Comparison of ENCODE assay signal across 20 cellular contexts in the genomic region with DNA sequence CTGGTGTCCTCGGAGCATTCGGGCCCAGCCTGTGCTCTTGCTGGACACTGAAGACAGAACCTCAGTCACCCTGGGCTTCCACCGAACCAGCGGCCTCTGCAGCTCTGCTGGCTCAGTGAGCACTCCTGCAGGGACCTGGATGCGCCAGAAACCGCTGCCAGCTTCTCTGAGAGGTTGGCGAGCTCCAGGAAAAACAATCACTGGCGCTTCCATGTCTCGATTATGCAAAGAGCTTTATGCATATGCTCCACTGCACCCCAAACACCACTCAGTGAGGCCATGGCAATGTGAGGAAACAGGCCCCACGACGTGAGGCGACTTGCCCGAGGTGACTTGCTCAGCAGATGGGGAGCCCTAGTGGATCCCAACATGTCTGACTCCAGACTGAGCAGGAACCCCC. TPM values are rescaled to one million over a fixed set of nuclear protein-coding genes. Genes with fewer than 3 reads are reported as not detected.
DNase-seq lines count a peak whose midpoint lies in the region; ATAC-seq and TF ChIP-seq lines count a peak whose summit lies in the region.
"Had no signal": no experiment of that assay in that cellular context is flagged by ENCODE, and none has a peak within 500 bp of the region (broad histone marks: within the 10 kb centered on the region; RNA-seq: fewer than 3 reads in every experiment).

No MANE protein-coding gene starts in this region.

- WGBS in IMR-90 (ENCODE audit: extremely low coverage in 2 of 2, insufficient read length in 1 of 2), 2 experiments, result 74% methylated on average over 4 of the region's 13 CpGs; no CpG with 5 or more reads in 1 of the 2 experiments
- 93% methylated on average over 13 of the region's 13 CpGs for WGBS in mesenchymal stem cell

- no peaks in the 10 kb centered on the region for H3K9me1 ChIP-seq in IMR-90 (ENCODE audit: insufficient read depth, low read length)

- no peak overlapping the region for H3K14ac ChIP-seq in IMR-90 (replicated peaks; ENCODE audit: low read depth, low read length)
- no peak overlapping the region for H3K14ac ChIP-seq in mesenchymal stem cell (ENCODE audit: low read length in 2 of 2)

- no peak overlapping the region for H2BK20ac ChIP-seq in IMR-90 (ENCODE audit: low read depth, low read length)

- no peak overlapping the region for H3K27ac Mint-ChIP-seq in activated CD4-positive, alpha-beta T cell treated with anti-CD3 and anti-CD28 coated beads, Interleukin-2, amount 10 ng/mL, durations not matched to agents 24 days and 14 days
- H3K27ac Mint-ChIP-seq: CD14-positive monocyte; CD8-positive, alpha-beta T cell; GM23338 had no signal

- H4K91ac ChIP-seq in IMR-90 (ENCODE audit: insufficient read depth, low read depth, low read length) (no peak overlapping the region), mesenchymal stem cell (ENCODE audit: low read length) (no peak overlapping the region)

- H2BK12ac ChIP-seq in mesenchymal stem cell (ENCODE audit: low read length in 2 of 2), result no peak overlapping the region

- H3K27me3 Mint-ChIP-seq in activated CD4-positive, alpha-beta T cell treated with anti-CD3 and anti-CD28 coated beads, Interleukin-2, amount 10 ng/mL, durations not matched to agents 24 days and 14 days, result peaks cover 19% of the 10 kb centered on the region

- H3K4me3 ChIP-seq in IMR-90 (ENCODE audit: insufficient read depth, low read depth, low read length) (no peak overlapping the region), mesenchymal stem cell (ENCODE audit: insufficient read depth in 1 of 2, low read depth in 1 of 2, low read length in 2 of 2) (no peak overlapping the region)
- H3K4me3 ChIP-seq: GM12878, GM23338 had no signal

- in situ Hi-C loops in IMR-90 (cut with MboI; ENCODE audit: low sequenced_read_pairs), result no loop called here

- H3K9me3 ChIP-seq in IMR-90 (ENCODE audit: control insufficient read depth, insufficient read depth, low read length) (no peaks in the 10 kb centered on the region), mesenchymal stem cell (ENCODE audit: control insufficient read depth, low read length) (no peaks in the 10 kb centered on the region)

- peak overlapping the region; percentile 29 for H2AFZ ChIP-seq in IMR-90 (replicated peaks; ENCODE audit: low read length, poor library complexity)
- H2AFZ ChIP-seq in mesenchymal stem cell (ENCODE audit: low read depth, low read length), result no peak overlapping the region
- H2AFZ ChIP-seq: GM23338 had no signal

- POLR2A ChIA-PET in IMR-90 (lab: Charles Lee; ENCODE audit: unreplicated experiment), result no interaction called here

- H2BK5ac ChIP-seq in IMR-90 (ENCODE audit: low read depth, low read length, poor library complexity, severe bottlenecking) (no peak overlapping the region), mesenchymal stem cell (ENCODE audit: low read depth, low read length, poor library complexity, severe bottlenecking) (no peak overlapping the region)

- no peak for TF ChIP-seq CTCF in IMR-90 (conservative IDR thresholded peaks at IDR 0.05; ENCODE audit: low read depth, low read length)
- TF ChIP-seq CTCF in omental fat pad (IDR thresholded peaks at IDR 0.05), result no peak

- H2BK120ac ChIP-seq in IMR-90 (ENCODE audit: low read depth, low read length) (no peak overlapping the region), mesenchymal stem cell (ENCODE audit: low read depth, low read length) (no peak overlapping the region)

- CTCF ChIA-PET in IMR-90 (lab: Yijun Ruan, JAX), result interaction anchor here (1.0 kb wide), 1 partner anchor 9 kb away, joined by 3 read pairs; no protein-coding TSS in a partner anchor

- DNase-seq in DMS 273 (lab: John Stamatoyannopoulos, UW; ENCODE audit: unreplicated experiment), result peak; percentile 45
- no peak for DNase-seq in DMS 273 treated with DMSO at 0.1 percent for 48 hours (lab: John Stamatoyannopoulos, UW)
- no peak for DNase-seq in IMR-90
- peak; percentile 44 to 79 for DNase-seq in NCI-H446 (lab: John Stamatoyannopoulos, UW)
- no peak for DNase-seq in mesenchymal stem cell
- DNase-seq in omental fat pad (ENCODE audit: low spot score), result no peak
- DNase-seq in activated CD4-positive, alpha-beta T cell treated with anti-CD3 and anti-CD28 coated beads, Interleukin-2, amount 10 ng/mL, durations not matched to agents 24 days and 14 days, result no peak
- no peak for DNase-seq in activated CD4-positive, alpha-beta T cell treated with anti-CD3 and anti-CD28 coated beads, Interleukin-2, amount 50 U/mL, for 48 hours
- DNase-seq: CD8-positive, alpha-beta T cell; COR-L47; DMS53; H7 had no signal

- no TSS peak for BruUV-seq in IMR-90 (replicated peaks; lab: Mats Ljungman, UMichigan)

- H3K36me3 ChIP-seq in IMR-90 (ENCODE audit: control insufficient read depth, insufficient read depth, low read length) (no peaks in the 10 kb centered on the region), mesenchymal stem cell (ENCODE audit: control insufficient read depth in 1 of 2, insufficient read depth in 2 of 2, low read depth in 1 of 2, low read length in 2 of 2) (no peaks in the 10 kb centered on the region)

- no peaks in the 10 kb centered on the region for H3K9me3 Mint-ChIP-seq in activated CD4-positive, alpha-beta T cell treated with anti-CD3 and anti-CD28 coated beads, Interleukin-2, amount 10 ng/mL, durations not matched to agents 24 days and 14 days
- H3K9me3 Mint-ChIP-seq: CD8-positive, alpha-beta T cell; GM23338 had no signal

- H4K20me1 ChIP-seq in IMR-90 (ENCODE audit: insufficient read depth, low read length), result no peaks in the 10 kb centered on the region

- H2AK5ac ChIP-seq in IMR-90 (ENCODE audit: low read depth, low read length) (no peak overlapping the region), mesenchymal stem cell (ENCODE audit: low read length, severe bottlenecking) (no peak overlapping the region)

- H4K8ac ChIP-seq in IMR-90 (ENCODE audit: low read depth in 2 of 2, low read length in 2 of 2), result no peak overlapping the region
- H4K8ac ChIP-seq in mesenchymal stem cell (ENCODE audit: low read length), result no peak overlapping the region

- no peak overlapping the region for H2AK9ac ChIP-seq in IMR-90 (replicated peaks; ENCODE audit: low read depth, low read length, poor library complexity)

- ATAC-seq in IMR-90 (ENCODE audit: low read depth) (no peak), omental fat pad (ENCODE audit: low FRiP score) (no peak)
- ATAC-seq: CD8-positive, alpha-beta T cell; GM12878; GM23338 had no signal

- H3K4me1 Mint-ChIP-seq in activated CD4-positive, alpha-beta T cell treated with anti-CD3 and anti-CD28 coated beads, Interleukin-2, amount 10 ng/mL, durations not matched to agents 24 days and 14 days, result no peaks in the 10 kb centered on the region
- H3K4me1 Mint-ChIP-seq: CD14-positive monocyte, GM23338 had no signal

- no peak for TF ChIP-seq RAD21 in IMR-90 (IDR thresholded peaks at IDR 0.05; ENCODE audit: low read length)

- H4K5ac ChIP-seq in IMR-90 (ENCODE audit: low read depth, low read length), result no peak overlapping the region

- H3K4me1 ChIP-seq in IMR-90 (ENCODE audit: control insufficient read depth, insufficient read depth, low read length), result no peaks in the 10 kb centered on the region
- no peaks in the 10 kb centered on the region for H3K4me1 ChIP-seq in mesenchymal stem cell (ENCODE audit: control insufficient read depth, insufficient read depth, low read depth, low read length)

- TF ChIP-seq POLR2A in IMR-90 (IDR thresholded peaks at IDR 0.05; ENCODE audit: low read depth, low read length), result no peak

- no peak overlapping the region for H2BK15ac ChIP-seq in IMR-90 (ENCODE audit: low read depth, low read length)
- peak overlapping the region; percentile 85 for H2BK15ac ChIP-seq in mesenchymal stem cell (ENCODE audit: low read depth, poor library complexity, severe bottlenecking)

- H3K23ac ChIP-seq in IMR-90 (ENCODE audit: low read depth, low read length) (no peak overlapping the region), mesenchymal stem cell (ENCODE audit: low read length in 2 of 2) (no peak overlapping the region)

- dilution Hi-C loops in IMR-90 (cut with HindIII; ENCODE audit: low sequenced_read_pairs, unreplicated experiment), result no loop called here

- H3K4ac ChIP-seq in IMR-90 (ENCODE audit: low read depth, low read length), result no peak overlapping the region
- no peak overlapping the region for H3K4ac ChIP-seq in mesenchymal stem cell (ENCODE audit: low read depth in 1 of 2, low read length in 2 of 2)

- intact Hi-C loops in IMR-90 (cut with micrococcal nuclease), result no loop called here
- intact Hi-C loops in activated CD4-positive, alpha-beta T cell treated with anti-CD3 and anti-CD28 coated beads, Interleukin-2, amount 10 ng/mL, durations not matched to agents 24 days and 14 days (cut with micrococcal nuclease), result no loop called here

- H3K9ac ChIP-seq in IMR-90 (ENCODE audit: low read depth, low read length) (no peak overlapping the region), mesenchymal stem cell (ENCODE audit: low read length) (no peak overlapping the region)

- H3K79me1 ChIP-seq in IMR-90 (ENCODE audit: low read depth in 1 of 2, low read length in 2 of 2) (no peaks in the 10 kb centered on the region), mesenchymal stem cell (replicated peaks; ENCODE audit: low read length, poor library complexity, severe bottlenecking) (no peaks in the 10 kb centered on the region)

- H3K4me2 ChIP-seq in IMR-90 (ENCODE audit: low read depth, low read length) (no peak overlapping the region), mesenchymal stem cell (ENCODE audit: low read length, poor library complexity, severe bottlenecking) (no peak overlapping the region)
- H3K4me2 ChIP-seq: GM23338 had no signal

- H3K36me3 Mint-ChIP-seq in activated CD4-positive, alpha-beta T cell treated with anti-CD3 and anti-CD28 coated beads, Interleukin-2, amount 10 ng/mL, durations not matched to agents 24 days and 14 days (ENCODE audit: low read depth), result no peaks in the 10 kb centered on the region
- H3K36me3 Mint-ChIP-seq: CD14-positive monocyte; CD8-positive, alpha-beta T cell had no signal

- H3K27me3 ChIP-seq in IMR-90 (ENCODE audit: control insufficient read depth, insufficient read depth, low read length), result peaks cover 27% of the 10 kb centered on the region; the same call in 1 of the 2 replicates
- peaks cover 16 to 39% of the 10 kb centered on the region in 2 experiments for H3K27me3 ChIP-seq in mesenchymal stem cell (ENCODE audit: control insufficient read depth in 1 of 2, insufficient read depth in 1 of 2, low read length in 2 of 2)

- no peak overlapping the region for H3K27ac ChIP-seq in IMR-90 (ENCODE audit: insufficient read depth, low read length)
- no peak overlapping the region for H3K27ac ChIP-seq in mesenchymal stem cell (ENCODE audit: low read length, poor library complexity, severe bottlenecking)
- H3K27ac ChIP-seq: 22Rv1, HL-60 had no signal

- no peak overlapping the region for H3K56ac ChIP-seq in IMR-90 (ENCODE audit: extremely low read depth, insufficient read depth, low read length)

- no peak overlapping the region for H3K4me3 Mint-ChIP-seq in activated CD4-positive, alpha-beta T cell treated with anti-CD3 and anti-CD28 coated beads, Interleukin-2, amount 10 ng/mL, durations not matched to agents 24 days and 14 days
- H3K4me3 Mint-ChIP-seq: CD14-positive monocyte; CD8-positive, alpha-beta T cell; GM23338 had no signal

- H3K18ac ChIP-seq in IMR-90 (ENCODE audit: low read depth, low read length), result no peak overlapping the region
- H3K18ac ChIP-seq in mesenchymal stem cell (ENCODE audit: low read depth in 1 of 2, low read length in 2 of 2), result no peak overlapping the region

RNA-seq across cellular contexts. Expression of gene PRDM12, which starts 11.0 kb away (rescaled TPM):
- total RNA-seq in IMR-90 (2012; rRNA removed), result not detected in 2 replicates
- polyA plus RNA-seq in IMR-90 (2012; rRNA removed), result not detected in 2 replicates
- polyA plus RNA-seq in IMR-90 (2012; cell fraction: cytosol; rRNA removed), result 0.01 and 0.04 TPM in 2 replicates
- polyA plus RNA-seq in IMR-90 (2012; cell fraction: nucleus; rRNA removed; ENCODE audit: low replicate concordance), result 0.02 TPM in 2 replicates
- polyA plus RNA-seq in mesenchymal stem cell (2013, experiment 1 of 2), result 0.03 TPM
- 0.04 TPM for polyA plus RNA-seq in mesenchymal stem cell (2013, experiment 2 of 2)
- total RNA-seq in omental fat pad, result not detected
- 0.21 and 0.28 TPM in 2 replicates for total RNA-seq in activated CD4-positive, alpha-beta T cell treated with anti-CD3 and anti-CD28 coated beads, Interleukin-2, amount 10 ng/mL, durations not matched to agents 24 days and 14 days
- total RNA-seq: A673; CD8-positive, alpha-beta T cell; G401; GM12878; GM23338 had no signal
- polyA plus RNA-seq: BJ, CD14-positive monocyte, GM12878 had no signal

RNA-seq across cellular contexts. Expression of gene EXOSC2, which starts 18.2 kb away (rescaled TPM):
- total RNA-seq in IMR-90 (2012; rRNA removed) (47.5 and 48.6 TPM in 2 replicates), omental fat pad (10 to 100 TPM; 16.9 to 46.6 (median 22.6) TPM)
- polyA plus RNA-seq in IMR-90 (2012; rRNA removed), result 24.7 and 27.0 TPM in 2 replicates
- 8.7 and 18.7 TPM in 2 replicates for polyA plus RNA-seq in IMR-90 (2012; cell fraction: cytosol; rRNA removed)
- polyA plus RNA-seq in IMR-90 (2012; cell fraction: nucleus; rRNA removed; ENCODE audit: low replicate concordance), result 19.3 and 46.1 TPM in 2 replicates
- 6.9 TPM for polyA plus RNA-seq in mesenchymal stem cell (2013, experiment 1 of 2)
- polyA plus RNA-seq in mesenchymal stem cell (2013, experiment 2 of 2), result 6.9 TPM
- total RNA-seq in activated CD4-positive, alpha-beta T cell treated with anti-CD3 and anti-CD28 coated beads, Interleukin-2, amount 10 ng/mL, durations not matched to agents 24 days and 14 days, result 109 and 110 TPM in 2 replicates

Comparison
In these comparisons a context has a peak if more than half of its experiments do, and no peak if none do; other contexts are left out.
1. DNase-seq: peak in DMS 273 (single experiment) and NCI-H446 (2 of 2); none in DMS 273 treated with DMSO at 0.1 percent for 48 hours (single experiment), IMR-90 (single experiment), mesenchymal stem cell (single experiment), omental fat pad (single experiment), activated CD4-positive, alpha-beta T cell treated with anti-CD3 and anti-CD28 coated beads, Interleukin-2, amount 10 ng/mL, durations not matched to agents 24 days and 14 days (single experiment) and activated CD4-positive, alpha-beta T cell treated with anti-CD3 and anti-CD28 coated beads, Interleukin-2, amount 50 U/mL, for 48 hours (0 of 2).